In the genomic region with DNA sequence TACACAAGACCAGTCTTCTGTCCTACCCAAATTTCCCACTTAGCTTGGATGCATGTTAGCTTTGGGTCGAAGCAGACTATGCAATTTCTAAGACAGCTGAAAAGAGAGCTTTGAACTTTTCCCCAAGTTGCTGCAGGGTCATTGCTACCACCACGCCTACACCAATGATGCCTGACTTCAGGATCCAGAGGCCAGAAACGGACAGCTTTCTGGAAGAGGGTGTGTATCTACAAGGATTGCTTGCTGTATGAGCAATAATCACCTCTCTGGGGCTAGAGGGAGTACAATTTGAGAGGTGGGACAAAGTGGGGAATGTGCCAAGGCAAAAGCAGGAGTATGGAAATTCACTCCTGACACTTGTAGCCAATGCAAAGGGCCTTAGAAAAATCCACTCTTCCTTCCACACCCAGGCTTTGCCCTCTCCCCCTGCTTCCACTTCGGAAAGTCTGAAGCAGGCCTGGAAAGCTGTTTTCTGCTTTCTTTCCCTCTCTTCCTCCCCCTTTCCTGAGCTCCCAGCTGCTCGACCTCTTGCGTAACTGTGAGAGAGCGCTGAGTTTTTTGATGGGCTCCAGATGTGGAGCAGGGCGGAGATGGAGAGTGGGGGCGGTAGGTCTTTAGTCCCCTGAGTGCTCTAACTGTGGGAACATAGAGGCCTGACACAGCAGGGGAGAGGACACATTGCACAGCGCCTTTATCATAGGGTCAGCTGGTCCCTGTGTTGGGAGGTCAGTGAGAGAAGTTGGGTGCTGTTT, we compare ENCODE assay signal across 10 cellular contexts. TPM values are rescaled to one million over a fixed set of nuclear protein-coding genes. Genes with fewer than 3 reads are reported as not detected.
DNase-seq lines count a peak whose midpoint lies in the region; ATAC-seq, FAIRE-seq and TF ChIP-seq lines count a peak whose summit lies in the region.
"Had no signal": no experiment of that assay in that cellular context is flagged by ENCODE, and none has a peak within 500 bp of the region (broad histone marks: within the 10 kb centered on the region; RNA-seq: fewer than 3 reads in every experiment).

No MANE protein-coding gene starts in this region.

- no peak for TF ChIP-seq RAD21 in A549 (conservative IDR thresholded peaks at IDR 0.05 in 1 of 2, IDR thresholded peaks at IDR 0.05 in 1 of 2)

- FAIRE-seq in A549 (lab: Jason Lieb, UNC) = no peak

- peaks cover 12% of the 10 kb centered on the region for H3K36me3 Mint-ChIP-seq in neural crest cell (ENCODE audit: low read depth)

- ATAC-seq in A549 (no peak), HG03442 (IDR thresholded peaks at IDR 0.05; ENCODE audit: unreplicated experiment) (no peak), HG02840 (IDR thresholded peaks at IDR 0.05; ENCODE audit: low FRiP score, unreplicated experiment) (no peak)

- no peak for TF ChIP-seq CTCF in A549 (IDR thresholded peaks at IDR 0.05)
- no peak for TF ChIP-seq CTCF in NB4 (IDR thresholded peaks at IDR 0.05; ENCODE audit: low read depth, low read length)
- no peak for TF ChIP-seq CTCF in fibroblast of pulmonary artery (IDR thresholded peaks at IDR 0.05; ENCODE audit: low read length, missing control alignments)
- TF ChIP-seq CTCF in neural crest cell (conservative IDR thresholded peaks at IDR 0.05) = no peak

- CTCF ChIA-PET in A549 (lab: Yijun Ruan, JAX) = interaction anchor here (0.8 to 17.8 kb wide), 7 partner anchors 8 to 352 kb away, joined by 3 to 224 read pairs (median 5); no protein-coding TSS in a partner anchor

- peak overlapping the region; percentile 87 for H3K4me3 Mint-ChIP-seq in neural crest cell
- H3K4me3 Mint-ChIP-seq: activated naive CD4-positive, alpha-beta T cell treated with anti-CD3 and anti-CD28 coated beads, Interleukin-2, amount 10 ng/mL, durations not matched to agents 7 days and 5 days had no signal

- POLR2A ChIA-PET in A549 (lab: Yijun Ruan, JAX) = interaction anchor here (0.6 kb wide), 1 partner anchor 10 kb away, joined by 4 read pairs; no protein-coding TSS in a partner anchor

- no peaks in the 10 kb centered on the region for H3K9me3 Mint-ChIP-seq in neural crest cell
- H3K9me3 Mint-ChIP-seq: activated naive CD4-positive, alpha-beta T cell treated with anti-CD3 and anti-CD28 coated beads, Interleukin-2, amount 10 ng/mL, durations not matched to agents 7 days and 5 days had no signal

- H3K4me3 ChIP-seq in A549 (no peak overlapping the region), NB4 (ENCODE audit: low read depth, low read length) (no peak overlapping the region), fibroblast of pulmonary artery (replicated peaks; ENCODE audit: low read depth, low read length) (no peak overlapping the region)

- H3K27me3 Mint-ChIP-seq in neural crest cell (ENCODE audit: low read depth) = peaks cover 33% of the 10 kb centered on the region

- no peak overlapping the region for H3K27ac Mint-ChIP-seq in neural crest cell (ENCODE audit: unreplicated experiment)
- H3K27ac Mint-ChIP-seq: activated naive CD4-positive, alpha-beta T cell treated with anti-CD3 and anti-CD28 coated beads, Interleukin-2, amount 10 ng/mL, durations not matched to agents 7 days and 5 days had no signal

- DNase-seq in A549 (ENCODE audit: low read depth in 1 of 2, low spot score in 1 of 2) (no peak), NB4 (ENCODE audit: low read depth) (peak; percentile 93), fibroblast of pulmonary artery (ENCODE audit: low read depth) (peak; percentile 98), neural crest cell (ENCODE audit: low read depth, low spot score) (no peak), cerebellar cortex (ENCODE audit: low spot score) (no peak), NCI-H128 (lab: John Stamatoyannopoulos, UW; ENCODE audit: unreplicated experiment) (no peak)
- DNase-seq: activated naive CD4-positive, alpha-beta T cell treated with anti-CD3 and anti-CD28 coated beads, Interleukin-2, amount 10 ng/mL, durations not matched to agents 7 days and 5 days; NCI-H526 treated with DMSO at 0.1 percent for 48 hours had no signal

- TF ChIP-seq POLR2A in A549 (IDR thresholded peaks at IDR 0.05; ENCODE audit: low read length) = no peak
- no peak for TF ChIP-seq POLR2A in NB4 (IDR thresholded peaks at IDR 0.05; ENCODE audit: extremely low read depth, insufficient read length)

- no peaks in the 10 kb centered on the region for H3K9me3 ChIP-seq in A549

- H3K4me1 ChIP-seq in A549 = peaks cover 30% of the 10 kb centered on the region

- peak overlapping the region; percentile 86 for H3K4me2 ChIP-seq in A549

- H3K4me1 Mint-ChIP-seq in neural crest cell = peaks cover 47% of the 10 kb centered on the region

- peak overlapping the region; percentile 22 to 100; a peak in 4 of 6 replicates for H3K27ac ChIP-seq in A549

- TF ChIP-seq EP300 in A549 (IDR thresholded peaks at IDR 0.05) = no peak

- WGBS in A549 (ENCODE audit: missing lambda C conversion rate) = 70% methylated on average over 9 of the region's 10 CpGs

TF ChIP-seq in A549, 52 proteins besides CTCF, POLR2A, EP300 and RAD21:
- no peak for TF ChIP-seq GATA3 (IDR thresholded peaks at IDR 0.05; ENCODE audit: borderline replicate concordance)
- peak; percentile 34 to 82; a peak in 3 of 4 replicates for TF ChIP-seq CEBPB (IDR thresholded peaks at IDR 0.05)

RNA-seq across cellular contexts. Expression of a gene that starts 2.1 kb away (rescaled TPM):
- 5.9 and 7.7 TPM in 2 replicates for polyA plus RNA-seq in A549 (2011; rRNA removed)
- 7.3 and 9.7 TPM in 2 replicates for polyA plus RNA-seq in A549 (2012; cell fraction: cytosol; rRNA removed)
- polyA plus RNA-seq in A549 (2012; cell fraction: nucleus; rRNA removed) = 32.2 and 36.0 TPM in 2 replicates
- polyA plus RNA-seq in A549 (2017; fragmentation: RNase III; extraction: RNeasy Plus Mini Kit Qiagen cat#74134 plus additional on column Dnase treatment) = 17.9 to 20.0 TPM (median 19.4 TPM) in 3 replicates
- polyA minus RNA-seq in A549 (2011; rRNA and poly(A)+ RNA removed) = 12.2 and 15.2 TPM in 2 replicates
- 108 and 120 TPM in 2 replicates for total RNA-seq in neural crest cell

RNA-seq across cellular contexts. Expression of a gene that starts 33.1 kb away (rescaled TPM):
- polyA plus RNA-seq in A549 (2011; rRNA removed) = 140 and 150 TPM in 2 replicates
- 56.4 and 62.8 TPM in 2 replicates for polyA plus RNA-seq in A549 (2012; cell fraction: cytosol; rRNA removed)
- polyA plus RNA-seq in A549 (2012; cell fraction: nucleus; rRNA removed) = 24.5 and 25.7 TPM in 2 replicates
- polyA plus RNA-seq in A549 (2017; fragmentation: RNase III; extraction: RNeasy Plus Mini Kit Qiagen cat#74134 plus additional on column Dnase treatment) = 88.7 to 93.3 TPM (median 91.0 TPM) in 3 replicates
- polyA minus RNA-seq in A549 (2011; rRNA and poly(A)+ RNA removed) = 63.8 and 65.4 TPM in 2 replicates
- total RNA-seq in neural crest cell = 122 and 128 TPM in 2 replicates

RNA-seq across cellular contexts. Expression of a gene that starts 39.6 kb away (rescaled TPM):
- polyA plus RNA-seq in A549 (2011; rRNA removed) (34.4 and 35.3 TPM in 2 replicates), A549 (2017; fragmentation: RNase III; extraction: RNeasy Plus Mini Kit Qiagen cat#74134 plus additional on column Dnase treatment) (14.4 to 17.1 TPM (median 15.5 TPM) in 3 replicates)
- 13.9 and 16.0 TPM in 2 replicates for polyA plus RNA-seq in A549 (2012; cell fraction: cytosol; rRNA removed)
- 9.6 and 13.0 TPM in 2 replicates for polyA plus RNA-seq in A549 (2012; cell fraction: nucleus; rRNA removed)
- 21.0 and 22.1 TPM in 2 replicates for polyA minus RNA-seq in A549 (2011; rRNA and poly(A)+ RNA removed)
- total RNA-seq in neural crest cell = 24.2 and 24.4 TPM in 2 replicates

Comparison
In these comparisons a context has a peak if more than half of its experiments do, and no peak if none do; other contexts are left out.
1. DNase-seq: peak in NB4 (single experiment) and fibroblast of pulmonary artery (single experiment); none in A549 (0 of 2), neural crest cell (single experiment), cerebellar cortex (single experiment) and NCI-H128 (single experiment).